1 cellular context compared by ENCODE assay signal in the genomic region with DNA sequence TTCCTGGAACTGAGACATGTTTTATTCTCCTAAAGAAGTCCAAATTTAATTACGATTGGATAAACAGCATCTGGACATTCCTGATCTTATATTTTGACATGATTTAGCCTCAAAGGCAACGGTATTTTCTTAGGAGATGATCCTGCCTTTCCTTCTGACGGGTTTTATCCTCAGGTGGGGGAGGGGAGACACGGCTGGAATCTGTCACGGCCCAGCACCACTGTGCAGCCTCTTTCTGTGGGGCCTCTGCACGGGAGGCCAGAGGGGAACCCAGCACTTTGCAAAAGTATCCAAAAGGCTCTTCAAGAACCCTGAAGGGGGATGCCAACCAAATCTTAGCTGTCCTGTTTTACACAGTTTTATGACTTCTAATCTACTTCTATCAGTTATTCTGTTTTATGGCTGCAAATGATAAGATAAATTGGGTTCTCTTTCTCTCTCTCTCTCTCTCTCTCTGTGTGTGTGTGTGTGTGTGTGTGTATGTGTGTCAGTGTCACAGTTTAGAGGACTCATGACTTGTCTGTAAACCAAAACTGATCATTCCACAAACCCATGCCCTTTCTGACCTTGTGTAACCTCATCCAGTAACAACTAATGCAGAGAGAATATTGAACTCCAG.
TF ChIP-seq lines count a peak whose summit lies in the region.

No MANE protein-coding gene starts in this region.

TF ChIP-seq in GM23338, 12 proteins besides CTCF, POLR2A, EP300 and RAD21:
- TF ChIP-seq ZNF114 (CRISPR knock-in tag; IDR thresholded peaks at IDR 0.05) (no peak), POLR2AphosphoS5 (IDR thresholded peaks at IDR 0.05; ENCODE audit: low read depth) (no peak), NANOG (IDR thresholded peaks at IDR 0.05; ENCODE audit: borderline replicate concordance) (no peak), STAT1 (IDR thresholded peaks at IDR 0.05; ENCODE audit: unreplicated experiment) (no peak), EZH2phosphoT487 (IDR thresholded peaks at IDR 0.05; ENCODE audit: unreplicated experiment) (no peak), ZNF331 (CRISPR knock-in tag; IDR thresholded peaks at IDR 0.05; ENCODE audit: low read depth) (no peak), EZH2 (IDR thresholded peaks at IDR 0.05; ENCODE audit: low read depth, unreplicated experiment) (no peak), CREB1 (CRISPR knock-in tag; IDR thresholded peaks at IDR 0.05; ENCODE audit: low read depth) (no peak)
- TF ChIP-seq, protein P1, sequence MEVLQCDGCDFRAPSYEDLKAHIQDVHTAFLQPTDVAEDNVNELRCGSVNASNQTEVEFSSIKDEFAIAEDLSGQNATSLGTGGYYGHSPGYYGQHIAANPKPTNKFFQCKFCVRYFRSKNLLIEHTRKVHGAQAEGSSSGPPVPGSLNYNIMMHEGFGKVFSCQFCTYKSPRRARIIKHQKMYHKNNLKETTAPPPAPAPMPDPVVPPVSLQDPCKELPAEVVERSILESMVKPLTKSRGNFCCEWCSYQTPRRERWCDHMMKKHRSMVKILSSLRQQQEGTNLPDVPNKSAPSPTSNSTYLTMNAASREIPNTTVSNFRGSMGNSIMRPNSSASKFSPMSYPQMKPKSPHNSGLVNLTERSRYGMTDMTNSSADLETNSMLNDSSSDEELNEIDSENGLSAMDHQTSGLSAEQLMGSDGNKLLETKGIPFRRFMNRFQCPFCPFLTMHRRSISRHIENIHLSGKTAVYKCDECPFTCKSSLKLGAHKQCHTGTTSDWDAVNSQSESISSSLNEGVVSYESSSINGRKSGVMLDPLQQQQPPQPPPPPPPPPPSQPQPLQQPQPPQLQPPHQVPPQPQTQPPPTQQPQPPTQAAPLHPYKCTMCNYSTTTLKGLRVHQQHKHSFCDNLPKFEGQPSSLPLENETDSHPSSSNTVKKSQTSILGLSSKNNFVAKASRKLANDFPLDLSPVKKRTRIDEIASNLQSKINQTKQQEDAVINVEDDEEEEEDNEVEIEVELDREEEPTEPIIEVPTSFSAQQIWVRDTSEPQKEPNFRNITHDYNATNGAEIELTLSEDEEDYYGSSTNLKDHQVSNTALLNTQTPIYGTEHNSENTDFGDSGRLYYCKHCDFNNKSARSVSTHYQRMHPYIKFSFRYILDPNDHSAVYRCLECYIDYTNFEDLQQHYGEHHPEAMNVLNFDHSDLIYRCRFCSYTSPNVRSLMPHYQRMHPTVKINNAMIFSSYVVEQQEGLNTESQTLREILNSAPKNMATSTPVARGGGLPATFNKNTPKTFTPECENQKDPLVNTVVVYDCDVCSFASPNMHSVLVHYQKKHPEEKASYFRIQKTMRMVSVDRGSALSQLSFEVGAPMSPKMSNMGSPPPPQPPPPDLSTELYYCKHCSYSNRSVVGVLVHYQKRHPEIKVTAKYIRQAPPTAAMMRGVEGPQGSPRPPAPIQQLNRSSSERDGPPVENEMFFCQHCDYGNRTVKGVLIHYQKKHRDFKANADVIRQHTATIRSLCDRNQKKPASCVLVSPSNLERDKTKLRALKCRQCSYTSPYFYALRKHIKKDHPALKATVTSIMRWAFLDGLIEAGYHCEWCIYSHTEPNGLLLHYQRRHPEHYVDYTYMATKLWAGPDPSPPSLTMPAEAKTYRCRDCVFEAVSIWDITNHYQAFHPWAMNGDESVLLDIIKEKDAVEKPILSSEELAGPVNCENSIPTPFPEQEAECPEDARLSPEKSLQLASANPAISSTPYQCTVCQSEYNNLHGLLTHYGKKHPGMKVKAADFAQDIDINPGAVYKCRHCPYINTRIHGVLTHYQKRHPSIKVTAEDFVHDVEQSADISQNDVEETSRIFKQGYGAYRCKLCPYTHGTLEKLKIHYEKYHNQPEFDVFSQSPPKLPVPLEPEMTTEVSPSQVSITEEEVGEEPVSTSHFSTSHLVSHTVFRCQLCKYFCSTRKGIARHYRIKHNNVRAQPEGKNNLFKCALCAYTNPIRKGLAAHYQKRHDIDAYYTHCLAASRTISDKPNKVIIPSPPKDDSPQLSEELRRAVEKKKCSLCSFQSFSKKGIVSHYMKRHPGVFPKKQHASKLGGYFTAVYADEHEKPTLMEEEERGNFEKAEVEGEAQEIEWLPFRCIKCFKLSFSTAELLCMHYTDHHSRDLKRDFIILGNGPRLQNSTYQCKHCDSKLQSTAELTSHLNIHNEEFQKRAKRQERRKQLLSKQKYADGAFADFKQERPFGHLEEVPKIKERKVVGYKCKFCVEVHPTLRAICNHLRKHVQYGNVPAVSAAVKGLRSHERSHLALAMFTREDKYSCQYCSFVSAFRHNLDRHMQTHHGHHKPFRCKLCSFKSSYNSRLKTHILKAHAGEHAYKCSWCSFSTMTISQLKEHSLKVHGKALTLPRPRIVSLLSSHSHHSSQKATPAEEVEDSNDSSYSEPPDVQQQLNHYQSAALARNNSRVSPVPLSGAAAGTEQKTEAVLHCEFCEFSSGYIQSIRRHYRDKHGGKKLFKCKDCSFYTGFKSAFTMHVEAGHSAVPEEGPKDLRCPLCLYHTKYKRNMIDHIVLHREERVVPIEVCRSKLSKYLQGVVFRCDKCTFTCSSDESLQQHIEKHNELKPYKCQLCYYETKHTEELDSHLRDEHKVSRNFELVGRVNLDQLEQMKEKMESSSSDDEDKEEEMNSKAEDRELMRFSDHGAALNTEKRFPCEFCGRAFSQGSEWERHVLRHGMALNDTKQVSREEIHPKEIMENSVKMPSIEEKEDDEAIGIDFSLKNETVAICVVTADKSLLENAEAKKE (CRISPR knock-in tag; IDR thresholded peaks at IDR 0.05): no peak
